Comparison of ENCODE assay signal across 16 cellular contexts in genomic region chr7:86748843-86749720, GRCh38.
DNase-seq lines count a peak whose midpoint lies in the region; ATAC-seq and TF ChIP-seq lines count a peak whose summit lies in the region.
"Had no signal": no experiment of that assay in that cellular context is flagged by ENCODE, and none has a peak within 500 bp of the region (broad histone marks: within the 10 kb centered on the region; RNA-seq: fewer than 3 reads in every experiment).

No MANE protein-coding gene starts in this region.

- no peak overlapping the region for H3K9ac ChIP-seq in GM23248

- H3F3A ChIP-seq in GM23248 (ENCODE audit: insufficient read depth): no peaks in the 10 kb centered on the region

- intact Hi-C loops in left ventricle myocardium superior (cut with micrococcal nuclease): no loop called here

- no peaks in the 10 kb centered on the region for H3K79me2 ChIP-seq in GM23248 (ENCODE audit: insufficient read depth)

- TF ChIP-seq CTCF in right atrium auricular region (IDR thresholded peaks at IDR 0.05): no peak

- DNase-seq in left ventricle myocardium superior: no peak
- DNase-seq in right atrium auricular region (ENCODE audit: low spot score): no peak
- no peak for DNase-seq in UCSD-AML1 (lab: John Stamatoyannopoulos, UW; ENCODE audit: unreplicated experiment)
- no peak for DNase-seq in GM23248
- DNase-seq in A172 (ENCODE audit: low spot score): no peak
- DNase-seq: activated CD8-positive, alpha-beta T cell treated with anti-CD3 and anti-CD28 coated beads for 36 hours; activated naive CD8-positive, alpha-beta T cell treated with anti-CD3 and anti-CD28 coated beads, Interleukin-2, amount 10 ng/mL, durations not matched to agents 7 days and 5 days; activated T-cell treated with anti-CD3 and anti-CD28 coated beads, Interleukin-2, amount 50 U/mL, for 72 hours; hypothalamus; kidney glomerular epithelial cell; NCI-H1092 treated with DMSO at 0.1 percent for 48 hours; right cardiac atrium; WERI-Rb-1 had no signal

- no peaks in the 10 kb centered on the region for H4K20me1 ChIP-seq in GM23248 (ENCODE audit: insufficient read depth)

- H3K27ac ChIP-seq in right atrium auricular region (no peak overlapping the region), GM23248 (no peak overlapping the region)
- H3K27ac ChIP-seq: WERI-Rb-1 had no signal

- no peaks in the 10 kb centered on the region for H3K27me3 ChIP-seq in right atrium auricular region
- no peaks in the 10 kb centered on the region for H3K27me3 ChIP-seq in GM23248 (replicated peaks; ENCODE audit: insufficient read depth)

- in situ Hi-C loops in GM23248 (cut with MboI): no loop called here

- WGBS in GM23248 (ENCODE audit: low coverage in 1 of 2, low lambda C conversion rate in 2 of 2, missing lambda C conversion rate in 2 of 2), 2 experiments: 6 to 7% methylated on average over 7 of the region's 7 CpGs

- no peaks in the 10 kb centered on the region for H3K9me2 ChIP-seq in GM23248 (ENCODE audit: insufficient read depth)

- no peaks in the 10 kb centered on the region for H3K4me1 ChIP-seq in right atrium auricular region
- H3K4me1 ChIP-seq in GM23248 (ENCODE audit: insufficient read depth): no peaks in the 10 kb centered on the region

- H3K4me2 ChIP-seq in GM23248 (ENCODE audit: unreplicated experiment): no peak overlapping the region

- no peak overlapping the region for H2AFZ ChIP-seq in GM23248

- H3K36me3 ChIP-seq in right atrium auricular region (no peaks in the 10 kb centered on the region), GM23248 (ENCODE audit: low read depth) (no peaks in the 10 kb centered on the region)
- H3K36me3 ChIP-seq: WERI-Rb-1 had no signal

- H3K4me3 ChIP-seq in right atrium auricular region: no peak overlapping the region
- no peak overlapping the region for H3K4me3 ChIP-seq in GM23248

- no peaks in the 10 kb centered on the region for H3K9me3 ChIP-seq in right atrium auricular region
- H3K9me3 ChIP-seq in GM23248 (ENCODE audit: low read depth): no peaks in the 10 kb centered on the region

- peak; percentile 49 for ATAC-seq in left ventricle myocardium superior
- ATAC-seq in HG02588 (IDR thresholded peaks at IDR 0.05; ENCODE audit: unreplicated experiment): peak; percentile 70
- peak; percentile 61 for ATAC-seq in HG03460 (IDR thresholded peaks at IDR 0.05; ENCODE audit: unreplicated experiment)
- no peak for ATAC-seq in GM19328 (IDR thresholded peaks at IDR 0.05; ENCODE audit: unreplicated experiment)
- ATAC-seq: activated CD8-positive, alpha-beta T cell treated with anti-CD3 and anti-CD28 coated beads for 36 hours; activated T-cell treated with anti-CD3 and anti-CD28 coated beads, Interleukin-2, amount 50 U/mL, for 72 hours; right cardiac atrium had no signal
